1 cellular context compared by ENCODE assay signal in genomic region chr16:53766304-53767016, GRCh38.
A peak's percentile ranks its signal among the peaks of the same experiment; 100 is the strongest.
TF ChIP-seq lines count a peak whose summit lies in the region.

No MANE protein-coding gene starts in this region.

TF ChIP-seq in HepG2, 621 proteins besides CTCF, POLR2A, EP300 and RAD21 (continued from another document and continues in another):
- TF ChIP-seq, protein P1, sequence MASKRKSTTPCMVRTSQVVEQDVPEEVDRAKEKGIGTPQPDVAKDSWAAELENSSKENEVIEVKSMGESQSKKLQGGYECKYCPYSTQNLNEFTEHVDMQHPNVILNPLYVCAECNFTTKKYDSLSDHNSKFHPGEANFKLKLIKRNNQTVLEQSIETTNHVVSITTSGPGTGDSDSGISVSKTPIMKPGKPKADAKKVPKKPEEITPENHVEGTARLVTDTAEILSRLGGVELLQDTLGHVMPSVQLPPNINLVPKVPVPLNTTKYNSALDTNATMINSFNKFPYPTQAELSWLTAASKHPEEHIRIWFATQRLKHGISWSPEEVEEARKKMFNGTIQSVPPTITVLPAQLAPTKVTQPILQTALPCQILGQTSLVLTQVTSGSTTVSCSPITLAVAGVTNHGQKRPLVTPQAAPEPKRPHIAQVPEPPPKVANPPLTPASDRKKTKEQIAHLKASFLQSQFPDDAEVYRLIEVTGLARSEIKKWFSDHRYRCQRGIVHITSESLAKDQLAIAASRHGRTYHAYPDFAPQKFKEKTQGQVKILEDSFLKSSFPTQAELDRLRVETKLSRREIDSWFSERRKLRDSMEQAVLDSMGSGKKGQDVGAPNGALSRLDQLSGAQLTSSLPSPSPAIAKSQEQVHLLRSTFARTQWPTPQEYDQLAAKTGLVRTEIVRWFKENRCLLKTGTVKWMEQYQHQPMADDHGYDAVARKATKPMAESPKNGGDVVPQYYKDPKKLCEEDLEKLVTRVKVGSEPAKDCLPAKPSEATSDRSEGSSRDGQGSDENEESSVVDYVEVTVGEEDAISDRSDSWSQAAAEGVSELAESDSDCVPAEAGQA (IDR thresholded peaks at IDR 0.05; ENCODE audit: low read depth) = no peak
- TF ChIP-seq, protein P1 (CRISPR knock-in tag; IDR thresholded peaks at IDR 0.05; ENCODE audit: borderline replicate concordance) = no peak
- TF ChIP-seq, protein P2, sequence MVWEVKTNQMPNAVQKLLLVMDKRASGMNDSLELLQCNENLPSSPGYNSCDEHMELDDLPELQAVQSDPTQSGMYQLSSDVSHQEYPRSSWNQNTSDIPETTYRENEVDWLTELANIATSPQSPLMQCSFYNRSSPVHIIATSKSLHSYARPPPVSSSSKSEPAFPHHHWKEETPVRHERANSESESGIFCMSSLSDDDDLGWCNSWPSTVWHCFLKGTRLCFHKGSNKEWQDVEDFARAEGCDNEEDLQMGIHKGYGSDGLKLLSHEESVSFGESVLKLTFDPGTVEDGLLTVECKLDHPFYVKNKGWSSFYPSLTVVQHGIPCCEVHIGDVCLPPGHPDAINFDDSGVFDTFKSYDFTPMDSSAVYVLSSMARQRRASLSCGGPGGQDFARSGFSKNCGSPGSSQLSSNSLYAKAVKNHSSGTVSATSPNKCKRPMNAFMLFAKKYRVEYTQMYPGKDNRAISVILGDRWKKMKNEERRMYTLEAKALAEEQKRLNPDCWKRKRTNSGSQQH (CRISPR knock-in tag; IDR thresholded peaks at IDR 0.05; ENCODE audit: low read depth) = 0 out of 2 replicates have a peak, but pooled peaks have one; percentile 51
- TF ChIP-seq, protein P3, sequence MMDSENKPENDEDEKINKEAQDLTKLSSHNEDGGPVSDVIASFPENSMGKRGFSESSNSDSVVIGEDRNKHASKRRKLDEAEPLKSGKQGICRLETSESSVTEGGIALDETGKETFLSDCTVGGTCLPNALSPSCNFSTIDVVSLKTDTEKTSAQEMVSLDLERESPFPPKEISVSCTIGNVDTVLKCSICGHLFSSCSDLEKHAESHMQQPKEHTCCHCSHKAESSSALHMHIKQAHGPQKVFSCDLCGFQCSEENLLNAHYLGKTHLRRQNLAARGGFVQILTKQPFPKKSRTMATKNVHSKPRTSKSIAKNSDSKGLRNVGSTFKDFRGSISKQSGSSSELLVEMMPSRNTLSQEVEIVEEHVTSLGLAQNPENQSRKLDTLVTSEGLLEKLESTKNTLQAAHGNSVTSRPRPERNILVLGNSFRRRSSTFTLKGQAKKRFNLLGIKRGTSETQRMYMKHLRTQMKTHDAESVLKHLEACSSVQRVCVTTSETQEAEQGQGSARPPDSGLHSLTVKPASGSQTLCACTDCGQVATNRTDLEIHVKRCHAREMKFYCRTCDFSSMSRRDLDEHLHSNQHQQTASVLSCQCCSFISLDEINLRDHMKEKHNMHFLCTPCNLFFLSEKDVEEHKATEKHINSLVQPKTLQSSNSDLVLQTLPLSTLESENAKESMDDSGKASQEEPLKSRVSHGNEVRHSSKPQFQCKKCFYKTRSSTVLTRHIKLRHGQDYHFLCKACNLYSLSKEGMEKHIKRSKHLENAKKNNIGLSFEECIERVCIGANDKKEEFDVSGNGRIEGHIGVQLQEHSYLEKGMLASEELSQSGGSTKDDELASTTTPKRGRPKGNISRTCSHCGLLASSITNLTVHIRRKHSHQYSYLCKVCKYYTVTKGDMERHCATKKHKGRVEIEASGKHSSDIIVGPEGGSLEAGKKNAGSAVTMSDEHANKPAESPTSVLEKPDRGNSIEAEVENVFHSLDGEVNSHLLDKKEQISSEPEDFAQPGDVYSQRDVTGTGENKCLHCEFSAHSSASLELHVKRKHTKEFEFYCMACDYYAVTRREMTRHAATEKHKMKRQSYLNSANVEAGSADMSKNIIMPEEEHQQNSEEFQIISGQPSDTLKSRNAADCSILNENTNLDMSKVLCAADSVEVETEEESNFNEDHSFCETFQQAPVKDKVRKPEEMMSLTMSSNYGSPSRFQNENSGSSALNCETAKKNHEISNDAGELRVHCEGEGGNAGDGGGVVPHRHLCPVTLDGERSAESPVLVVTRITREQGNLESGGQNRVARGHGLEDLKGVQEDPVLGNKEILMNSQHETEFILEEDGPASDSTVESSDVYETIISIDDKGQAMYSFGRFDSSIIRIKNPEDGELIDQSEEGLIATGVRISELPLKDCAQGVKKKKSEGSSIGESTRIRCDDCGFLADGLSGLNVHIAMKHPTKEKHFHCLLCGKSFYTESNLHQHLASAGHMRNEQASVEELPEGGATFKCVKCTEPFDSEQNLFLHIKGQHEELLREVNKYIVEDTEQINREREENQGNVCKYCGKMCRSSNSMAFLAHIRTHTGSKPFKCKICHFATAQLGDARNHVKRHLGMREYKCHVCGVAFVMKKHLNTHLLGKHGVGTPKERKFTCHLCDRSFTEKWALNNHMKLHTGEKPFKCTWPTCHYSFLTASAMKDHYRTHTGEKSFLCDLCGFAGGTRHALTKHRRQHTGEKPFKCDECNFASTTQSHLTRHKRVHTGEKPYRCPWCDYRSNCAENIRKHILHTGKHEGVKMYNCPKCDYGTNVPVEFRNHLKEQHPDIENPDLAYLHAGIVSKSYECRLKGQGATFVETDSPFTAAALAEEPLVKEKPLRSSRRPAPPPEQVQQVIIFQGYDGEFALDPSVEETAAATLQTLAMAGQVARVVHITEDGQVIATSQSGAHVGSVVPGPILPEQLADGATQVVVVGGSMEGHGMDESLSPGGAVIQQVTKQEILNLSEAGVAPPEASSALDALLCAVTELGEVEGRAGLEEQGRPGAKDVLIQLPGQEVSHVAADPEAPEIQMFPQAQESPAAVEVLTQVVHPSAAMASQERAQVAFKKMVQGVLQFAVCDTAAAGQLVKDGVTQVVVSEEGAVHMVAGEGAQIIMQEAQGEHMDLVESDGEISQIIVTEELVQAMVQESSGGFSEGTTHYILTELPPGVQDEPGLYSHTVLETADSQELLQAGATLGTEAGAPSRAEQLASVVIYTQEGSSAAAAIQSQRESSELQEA (CRISPR knock-in tag; IDR thresholded peaks at IDR 0.05; ENCODE audit: not compliant biosample characterization) = no peak
- no peak for TF ChIP-seq ATRX (CRISPR knock-in tag; IDR thresholded peaks at IDR 0.05; ENCODE audit: borderline replicate concordance)
- peak; percentile 55; the same call in 1 of the 2 replicates for TF ChIP-seq ZNF792 (CRISPR knock-in tag; IDR thresholded peaks at IDR 0.05)
- TF ChIP-seq, protein P4, sequence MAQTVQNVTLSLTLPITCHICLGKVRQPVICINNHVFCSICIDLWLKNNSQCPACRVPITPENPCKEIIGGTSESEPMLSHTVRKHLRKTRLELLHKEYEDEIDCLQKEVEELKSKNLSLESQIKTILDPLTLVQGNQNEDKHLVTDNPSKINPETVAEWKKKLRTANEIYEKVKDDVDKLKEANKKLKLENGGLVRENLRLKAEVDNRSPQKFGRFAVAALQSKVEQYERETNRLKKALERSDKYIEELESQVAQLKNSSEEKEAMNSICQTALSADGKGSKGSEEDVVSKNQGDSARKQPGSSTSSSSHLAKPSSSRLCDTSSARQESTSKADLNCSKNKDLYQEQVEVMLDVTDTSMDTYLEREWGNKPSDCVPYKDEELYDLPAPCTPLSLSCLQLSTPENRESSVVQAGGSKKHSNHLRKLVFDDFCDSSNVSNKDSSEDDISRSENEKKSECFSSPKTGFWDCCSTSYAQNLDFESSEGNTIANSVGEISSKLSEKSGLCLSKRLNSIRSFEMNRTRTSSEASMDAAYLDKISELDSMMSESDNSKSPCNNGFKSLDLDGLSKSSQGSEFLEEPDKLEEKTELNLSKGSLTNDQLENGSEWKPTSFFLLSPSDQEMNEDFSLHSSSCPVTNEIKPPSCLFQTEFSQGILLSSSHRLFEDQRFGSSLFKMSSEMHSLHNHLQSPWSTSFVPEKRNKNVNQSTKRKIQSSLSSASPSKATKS (CRISPR knock-in tag; IDR thresholded peaks at IDR 0.05) = peak; percentile 30; the same call in 1 of the 2 replicates
- TF ChIP-seq, protein P5, sequence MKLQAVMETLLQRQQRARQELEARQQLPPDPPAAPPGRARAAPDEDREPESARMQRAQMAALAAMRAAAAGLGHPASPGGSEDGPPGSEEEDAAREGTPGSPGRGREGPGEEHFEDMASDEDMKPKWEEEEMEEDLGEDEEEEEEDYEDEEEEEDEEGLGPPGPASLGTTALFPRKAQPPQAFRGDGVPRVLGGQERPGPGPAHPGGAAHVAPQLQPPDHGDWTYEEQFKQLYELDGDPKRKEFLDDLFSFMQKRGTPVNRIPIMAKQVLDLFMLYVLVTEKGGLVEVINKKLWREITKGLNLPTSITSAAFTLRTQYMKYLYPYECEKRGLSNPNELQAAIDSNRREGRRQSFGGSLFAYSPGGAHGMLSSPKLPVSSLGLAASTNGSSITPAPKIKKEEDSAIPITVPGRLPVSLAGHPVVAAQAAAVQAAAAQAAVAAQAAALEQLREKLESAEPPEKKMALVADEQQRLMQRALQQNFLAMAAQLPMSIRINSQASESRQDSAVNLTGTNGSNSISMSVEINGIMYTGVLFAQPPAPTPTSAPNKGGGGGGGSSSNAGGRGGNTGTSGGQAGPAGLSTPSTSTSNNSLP (IDR thresholded peaks at IDR 0.05; ENCODE audit: low read depth, low read length) = no peak; the same call in 1 of the 2 replicates
- TF ChIP-seq, protein P6, sequence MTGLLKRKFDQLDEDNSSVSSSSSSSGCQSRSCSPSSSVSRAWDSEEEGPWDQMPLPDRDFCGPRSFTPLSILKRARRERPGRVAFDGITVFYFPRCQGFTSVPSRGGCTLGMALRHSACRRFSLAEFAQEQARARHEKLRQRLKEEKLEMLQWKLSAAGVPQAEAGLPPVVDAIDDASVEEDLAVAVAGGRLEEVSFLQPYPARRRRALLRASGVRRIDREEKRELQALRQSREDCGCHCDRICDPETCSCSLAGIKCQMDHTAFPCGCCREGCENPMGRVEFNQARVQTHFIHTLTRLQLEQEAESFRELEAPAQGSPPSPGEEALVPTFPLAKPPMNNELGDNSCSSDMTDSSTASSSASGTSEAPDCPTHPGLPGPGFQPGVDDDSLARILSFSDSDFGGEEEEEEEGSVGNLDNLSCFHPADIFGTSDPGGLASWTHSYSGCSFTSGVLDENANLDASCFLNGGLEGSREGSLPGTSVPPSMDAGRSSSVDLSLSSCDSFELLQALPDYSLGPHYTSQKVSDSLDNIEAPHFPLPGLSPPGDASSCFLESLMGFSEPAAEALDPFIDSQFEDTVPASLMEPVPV (CRISPR knock-in tag; IDR thresholded peaks at IDR 0.05) = no peak
- TF ChIP-seq, protein P7, sequence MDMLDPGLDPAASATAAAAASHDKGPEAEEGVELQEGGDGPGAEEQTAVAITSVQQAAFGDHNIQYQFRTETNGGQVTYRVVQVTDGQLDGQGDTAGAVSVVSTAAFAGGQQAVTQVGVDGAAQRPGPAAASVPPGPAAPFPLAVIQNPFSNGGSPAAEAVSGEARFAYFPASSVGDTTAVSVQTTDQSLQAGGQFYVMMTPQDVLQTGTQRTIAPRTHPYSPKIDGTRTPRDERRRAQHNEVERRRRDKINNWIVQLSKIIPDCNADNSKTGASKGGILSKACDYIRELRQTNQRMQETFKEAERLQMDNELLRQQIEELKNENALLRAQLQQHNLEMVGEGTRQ (IDR thresholded peaks at IDR 0.05; ENCODE audit: low read depth, low read length) = peak; percentile 88
- TF ChIP-seq, protein P7 (CRISPR knock-in tag; IDR thresholded peaks at IDR 0.05; ENCODE audit: borderline replicate concordance) = peak; percentile 88; the same call in 1 of the 2 replicates
- peak; percentile 64 for TF ChIP-seq ZNF350 (CRISPR knock-in tag; IDR thresholded peaks at IDR 0.05; ENCODE audit: borderline replicate concordance, low read depth)
- TF ChIP-seq, protein P8, sequence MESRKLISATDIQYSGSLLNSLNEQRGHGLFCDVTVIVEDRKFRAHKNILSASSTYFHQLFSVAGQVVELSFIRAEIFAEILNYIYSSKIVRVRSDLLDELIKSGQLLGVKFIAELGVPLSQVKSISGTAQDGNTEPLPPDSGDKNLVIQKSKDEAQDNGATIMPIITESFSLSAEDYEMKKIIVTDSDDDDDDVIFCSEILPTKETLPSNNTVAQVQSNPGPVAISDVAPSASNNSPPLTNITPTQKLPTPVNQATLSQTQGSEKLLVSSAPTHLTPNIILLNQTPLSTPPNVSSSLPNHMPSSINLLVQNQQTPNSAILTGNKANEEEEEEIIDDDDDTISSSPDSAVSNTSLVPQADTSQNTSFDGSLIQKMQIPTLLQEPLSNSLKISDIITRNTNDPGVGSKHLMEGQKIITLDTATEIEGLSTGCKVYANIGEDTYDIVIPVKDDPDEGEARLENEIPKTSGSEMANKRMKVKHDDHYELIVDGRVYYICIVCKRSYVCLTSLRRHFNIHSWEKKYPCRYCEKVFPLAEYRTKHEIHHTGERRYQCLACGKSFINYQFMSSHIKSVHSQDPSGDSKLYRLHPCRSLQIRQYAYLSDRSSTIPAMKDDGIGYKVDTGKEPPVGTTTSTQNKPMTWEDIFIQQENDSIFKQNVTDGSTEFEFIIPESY (CRISPR knock-in tag; IDR thresholded peaks at IDR 0.05) = peak; percentile 17; the same call in 1 of the 2 replicates
- TF ChIP-seq, protein P9, sequence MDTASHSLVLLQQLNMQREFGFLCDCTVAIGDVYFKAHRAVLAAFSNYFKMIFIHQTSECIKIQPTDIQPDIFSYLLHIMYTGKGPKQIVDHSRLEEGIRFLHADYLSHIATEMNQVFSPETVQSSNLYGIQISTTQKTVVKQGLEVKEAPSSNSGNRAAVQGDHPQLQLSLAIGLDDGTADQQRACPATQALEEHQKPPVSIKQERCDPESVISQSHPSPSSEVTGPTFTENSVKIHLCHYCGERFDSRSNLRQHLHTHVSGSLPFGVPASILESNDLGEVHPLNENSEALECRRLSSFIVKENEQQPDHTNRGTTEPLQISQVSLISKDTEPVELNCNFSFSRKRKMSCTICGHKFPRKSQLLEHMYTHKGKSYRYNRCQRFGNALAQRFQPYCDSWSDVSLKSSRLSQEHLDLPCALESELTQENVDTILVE (CRISPR knock-in tag; IDR thresholded peaks at IDR 0.05) = peak; percentile 73
- no peak for TF ChIP-seq RFXANK (CRISPR knock-in tag; IDR thresholded peaks at IDR 0.05)
- TF ChIP-seq U2AF1 (optimal IDR thresholded peaks at IDR 0.05; ENCODE audit: low read depth, low read length) = no peak
- no peak for TF ChIP-seq ZNF839 (CRISPR knock-in tag; IDR thresholded peaks at IDR 0.05; ENCODE audit: borderline replicate concordance)
- TF ChIP-seq NFE2 (CRISPR knock-in tag; IDR thresholded peaks at IDR 0.05) = peak; percentile 75; the same call in 1 of the 2 replicates
